19 cellular contexts compared by ENCODE assay signal in genomic region chr7:25348066-25348595, GRCh38.
"Had no signal": no experiment of that assay in that cellular context is flagged by ENCODE, and none has a peak within 500 bp of the region (broad histone marks: within the 10 kb centered on the region; RNA-seq: fewer than 3 reads in every experiment).

No MANE protein-coding gene starts in this region.

- H3K4me1 ChIP-seq: heart left ventricle, upper lobe of left lung had no signal

- H3K27ac ChIP-seq: heart left ventricle, thoracic aorta, upper lobe of left lung had no signal

- ATAC-seq: heart left ventricle, T-helper 17 cell had no signal

- H3K36me3 Mint-ChIP-seq: activated CD4-positive, alpha-beta memory T cell treated with anti-CD3 and anti-CD28 coated beads for 36 hours; activated naive CD8-positive, alpha-beta T cell treated with anti-CD3 and anti-CD28 coated beads for 36 hours; naive B cell had no signal

- H3K4me3 Mint-ChIP-seq: activated CD4-positive, alpha-beta memory T cell treated with anti-CD3 and anti-CD28 coated beads for 36 hours; activated naive CD8-positive, alpha-beta T cell treated with anti-CD3 and anti-CD28 coated beads for 36 hours; naive B cell; neural crest cell; T-helper 17 cell had no signal

- DNase-seq: activated CD4-positive, alpha-beta memory T cell treated with anti-CD3 and anti-CD28 coated beads for 36 hours; activated CD4-positive, alpha-beta T cell treated with anti-CD3 and anti-CD28 coated beads for 48 hours; activated naive CD4-positive, alpha-beta T cell treated with Interleukin-2 at 50 U/mL for 16 hours; activated naive CD8-positive, alpha-beta T cell treated with anti-CD3 and anti-CD28 coated beads for 36 hours; activated T-cell treated with anti-CD3 and anti-CD28 coated beads, Interleukin-2, amount 50 U/mL, for 48 hours; heart left ventricle; left colon; naive B cell; posterior cingulate gyrus; stimulated activated CD4-positive, alpha-beta T cell treated with anti-CD3 and anti-CD28 coated beads, Interleukin-2, amount 100 ng/mL, for 48 hours; stimulated activated CD8-positive, alpha-beta memory T cell treated with anti-CD3 and anti-CD28 coated beads, Interleukin-4, amount 100 ng/mL, for 48 hours; stimulated activated naive CD4-positive, alpha-beta T cell; T-helper 17 cell; upper lobe of left lung had no signal

- H3K27ac Mint-ChIP-seq: activated CD4-positive, alpha-beta memory T cell treated with anti-CD3 and anti-CD28 coated beads for 36 hours; activated naive CD8-positive, alpha-beta T cell treated with anti-CD3 and anti-CD28 coated beads for 36 hours; T-helper 17 cell had no signal

- H3K4me1 Mint-ChIP-seq: activated naive CD8-positive, alpha-beta T cell treated with anti-CD3 and anti-CD28 coated beads for 36 hours; naive B cell; T-helper 17 cell had no signal

- H3K36me3 ChIP-seq: heart left ventricle, thoracic aorta, upper lobe of left lung had no signal

- H3K9me3 ChIP-seq: heart left ventricle, thoracic aorta, upper lobe of left lung had no signal

- H3K9me3 Mint-ChIP-seq: activated CD4-positive, alpha-beta memory T cell treated with anti-CD3 and anti-CD28 coated beads for 36 hours; activated naive CD8-positive, alpha-beta T cell treated with anti-CD3 and anti-CD28 coated beads for 36 hours; naive B cell; neural crest cell had no signal

- H3K4me3 ChIP-seq: heart left ventricle, thoracic aorta, upper lobe of left lung had no signal

- H3K27me3 ChIP-seq: upper lobe of left lung had no signal

- FAIRE-seq: astrocyte, bronchial epithelial cell, keratinocyte had no signal
